27 cellular contexts compared by ENCODE assay signal in the genomic region with DNA sequence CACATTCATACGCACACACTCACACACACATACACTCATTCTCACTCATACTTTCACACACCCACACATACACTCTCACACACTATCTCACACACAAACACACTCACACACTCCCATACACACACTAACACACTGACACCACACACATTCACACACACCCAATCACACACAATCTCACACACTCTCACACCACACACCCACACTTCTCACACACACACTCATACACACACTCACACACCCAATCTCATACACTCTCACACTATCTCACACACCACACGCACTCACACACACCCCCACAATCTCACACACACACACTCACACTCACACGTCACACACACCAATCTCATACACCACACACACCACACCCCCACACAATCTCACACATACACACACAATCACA.
DNase-seq lines count a peak whose midpoint lies in the region; ATAC-seq, FAIRE-seq and TF ChIP-seq lines count a peak whose summit lies in the region.
"Had no signal": no experiment of that assay in that cellular context is flagged by ENCODE, and none has a peak within 500 bp of the region (broad histone marks: within the 10 kb centered on the region; RNA-seq: fewer than 3 reads in every experiment).

No MANE protein-coding gene starts in this region.

- no peak for TF ChIP-seq POLR2A in IMR-90 (IDR thresholded peaks at IDR 0.05; ENCODE audit: low read depth, low read length)

- H2BK12ac ChIP-seq in H9 (ENCODE audit: insufficient read length, low read depth, low read length) = no peak overlapping the region
- H2BK12ac ChIP-seq in neuronal stem cell (ENCODE audit: low read length) = no peak overlapping the region

- H3K36me3 Mint-ChIP-seq in H9 (ENCODE audit: insufficient read depth in 1 of 3, low read depth in 3 of 3) = no peaks in the 10 kb centered on the region; a peak in 1 of 7 replicates
- H3K36me3 Mint-ChIP-seq: CD14-positive monocyte; CD8-positive, alpha-beta memory T cell had no signal

- no peak overlapping the region for H3K27ac Mint-ChIP-seq in H9
- H3K27ac Mint-ChIP-seq: CD14-positive monocyte; CD4-positive, alpha-beta T cell; CD8-positive, alpha-beta memory T cell; HFFc6 had no signal

- intact Hi-C loops in IMR-90 (cut with micrococcal nuclease) = loop anchor here (5.0 kb wide), 1 partner anchor 1580 kb away; no protein-coding TSS in a partner anchor
- intact Hi-C loops in psoas muscle (cut with DNase I) = no loop called here

- H4K5ac ChIP-seq in H9 (ENCODE audit: insufficient read length, low read depth, low read length) = no peak overlapping the region
- no peak overlapping the region for H4K5ac ChIP-seq in IMR-90 (ENCODE audit: low read depth, low read length)

- CTCF ChIA-PET in IMR-90 (lab: Yijun Ruan, JAX) = no interaction called here

- H3K79me1 ChIP-seq in H9 (ENCODE audit: insufficient read depth, low read depth, low read length, poor library complexity, severe bottlenecking) (no peaks in the 10 kb centered on the region), IMR-90 (ENCODE audit: low read depth in 1 of 2, low read length in 2 of 2) (no peaks in the 10 kb centered on the region), neuronal stem cell (ENCODE audit: low read depth, low read length) (no peaks in the 10 kb centered on the region)

- peak overlapping the region; percentile 5 for H4K8ac ChIP-seq in H9 (replicated peaks; ENCODE audit: insufficient read length, low read depth, low read length)
- H4K8ac ChIP-seq in IMR-90 (ENCODE audit: low read depth in 2 of 2, low read length in 2 of 2) = no peak overlapping the region
- no peak overlapping the region for H4K8ac ChIP-seq in neuronal stem cell (ENCODE audit: low read depth, low read length)

- H3K56ac ChIP-seq in H9 (ENCODE audit: insufficient read length, low read depth, low read length) (no peak overlapping the region), IMR-90 (ENCODE audit: extremely low read depth, insufficient read depth, low read length) (no peak overlapping the region)

- H3K4me1 ChIP-seq in H9 (ENCODE audit: insufficient read depth, low read length) (no peaks in the 10 kb centered on the region), IMR-90 (ENCODE audit: control insufficient read depth, insufficient read depth, low read length) (no peaks in the 10 kb centered on the region), neuronal stem cell (ENCODE audit: control insufficient read depth in 2 of 2, insufficient read depth in 1 of 2, low read depth in 1 of 2, low read length in 2 of 2) (peaks cover 0 to 2% of the 10 kb centered on the region in 2 donors), psoas muscle (no peaks in the 10 kb centered on the region)
- H3K4me1 ChIP-seq: BE2C had no signal

- no peaks in the 10 kb centered on the region for H3K23me2 ChIP-seq in H9 (ENCODE audit: insufficient read length, low read depth, low read length, poor library complexity, severe bottlenecking)

- H3K27ac ChIP-seq in H9 (ENCODE audit: insufficient read length, low read depth, low read length) (no peak overlapping the region), IMR-90 (ENCODE audit: insufficient read depth, low read length) (no peak overlapping the region), neuronal stem cell (replicated peaks; ENCODE audit: low read length) (no peak overlapping the region), psoas muscle (no peak overlapping the region)
- H3K27ac ChIP-seq: A549; BLaER1 treated with 17β-estradiol and CSF1 and Interleukin-3, amounts not matched to agents 10 nM and 100 nM had no signal

- peaks cover 0 to 5% of the 10 kb centered on the region in 2 experiments; a peak in 1 of 4 replicates for H3K4me1 Mint-ChIP-seq in H9
- H3K4me1 Mint-ChIP-seq: CD14-positive monocyte; CD8-positive, alpha-beta memory T cell had no signal

- no peak overlapping the region for H3K18ac ChIP-seq in H9 (ENCODE audit: insufficient read length, low read depth, low read length)
- no peak overlapping the region for H3K18ac ChIP-seq in IMR-90 (ENCODE audit: low read depth, low read length)
- no peak overlapping the region for H3K18ac ChIP-seq in neuronal stem cell (ENCODE audit: low read length)

- H4K91ac ChIP-seq in H9 (ENCODE audit: insufficient read length, low read depth, low read length) (no peak overlapping the region), IMR-90 (ENCODE audit: insufficient read depth, low read depth, low read length) (no peak overlapping the region), neuronal stem cell (ENCODE audit: low read depth, low read length, poor library complexity) (no peak overlapping the region)

- H4K20me1 ChIP-seq in H9 (ENCODE audit: control insufficient read depth, insufficient read depth, insufficient read length) (no peaks in the 10 kb centered on the region), IMR-90 (ENCODE audit: insufficient read depth, low read length) (no peaks in the 10 kb centered on the region)

- no peaks in the 10 kb centered on the region for H3K27me3 ChIP-seq in H9 (ENCODE audit: insufficient read depth, low read length)
- no peaks in the 10 kb centered on the region; the same call in 1 of the 2 replicates for H3K27me3 ChIP-seq in IMR-90 (ENCODE audit: control insufficient read depth, insufficient read depth, low read length)
- no peaks in the 10 kb centered on the region for H3K27me3 ChIP-seq in bronchial epithelial cell (ENCODE audit: control insufficient read depth, insufficient read depth, low read length)
- H3K27me3 ChIP-seq in neuronal stem cell (ENCODE audit: control insufficient read depth in 3 of 3, insufficient read depth in 3 of 3, low read depth in 1 of 3, low read length in 3 of 3) = no peaks in the 10 kb centered on the region
- H3K27me3 ChIP-seq in psoas muscle (ENCODE audit: insufficient read depth in 3 of 3, low read length in 2 of 3) = no peaks in the 10 kb centered on the region
- H3K27me3 ChIP-seq: BLaER1 treated with 17β-estradiol and CSF1 and Interleukin-3, amounts not matched to agents 10 nM and 100 nM had no signal

- in situ Hi-C loops in IMR-90 (cut with MboI; ENCODE audit: low sequenced_read_pairs) = no loop called here

- H3K27me3 Mint-ChIP-seq in H9 (ENCODE audit: low read depth) = no peaks in the 10 kb centered on the region; the same call in none of the 2 replicates
- H3K27me3 Mint-ChIP-seq: CD4-positive, alpha-beta T cell; CD8-positive, alpha-beta memory T cell had no signal

- H3K14ac ChIP-seq in H9 (ENCODE audit: insufficient read depth, low read length) (no peak overlapping the region), IMR-90 (replicated peaks; ENCODE audit: low read depth, low read length) (no peak overlapping the region), neuronal stem cell (ENCODE audit: low read length) (no peak overlapping the region)

- no peaks in the 10 kb centered on the region for H3K9me1 ChIP-seq in IMR-90 (ENCODE audit: insufficient read depth, low read length)

- no peak overlapping the region for H2BK20ac ChIP-seq in H9 (ENCODE audit: low read depth, low read length, poor library complexity, severe bottlenecking)
- no peak overlapping the region for H2BK20ac ChIP-seq in IMR-90 (ENCODE audit: low read depth, low read length)

- DNase-seq in H9 = no peak
- DNase-seq in IMR-90 = no peak
- no peak for DNase-seq in bronchial epithelial cell (ENCODE audit: low read depth)
- no peak for DNase-seq in neuronal stem cell (ENCODE audit: low spot score)
- DNase-seq in NCI-H524 (lab: John Stamatoyannopoulos, UW) = no peak
- no peak for DNase-seq in DMS114 treated with DMSO at 0.1 percent for 48 hours (lab: John Stamatoyannopoulos, UW; ENCODE audit: unreplicated experiment)
- DNase-seq in retina = no peak
- no peak for DNase-seq in psoas muscle
- DNase-seq: 8988T; ACHN; AML-193; BE2C; Calu3; CD4-positive, alpha-beta T cell; CD8-positive, alpha-beta memory T cell; COR-L47; DMS153; DND-41; GOT3; H7; HFFc6 had no signal

- TF ChIP-seq CTCF in H9 (conservative IDR thresholded peaks at IDR 0.05) (no peak), IMR-90 (conservative IDR thresholded peaks at IDR 0.05; ENCODE audit: low read depth, low read length) (no peak), bronchial epithelial cell (IDR thresholded peaks at IDR 0.05; ENCODE audit: insufficient read depth, low read length, severe bottlenecking) (no peak), psoas muscle (IDR thresholded peaks at IDR 0.05) (no peak)

- H2AK5ac ChIP-seq in H9 (ENCODE audit: insufficient read length, low read length) = no peak overlapping the region
- no peak overlapping the region for H2AK5ac ChIP-seq in IMR-90 (ENCODE audit: low read depth, low read length)
- H2AK5ac ChIP-seq in neuronal stem cell (ENCODE audit: low read depth, low read length) = no peak overlapping the region

- POLR2A ChIA-PET in IMR-90 (lab: Charles Lee; ENCODE audit: unreplicated experiment) = no interaction called here

- dilution Hi-C loops in IMR-90 (cut with HindIII; ENCODE audit: low sequenced_read_pairs, unreplicated experiment) = no loop called here

- H3K4me3 ChIP-seq in IMR-90 (ENCODE audit: insufficient read depth, low read depth, low read length) = no peak overlapping the region
- no peak overlapping the region for H3K4me3 ChIP-seq in bronchial epithelial cell (ENCODE audit: low read depth, low read length)
- H3K4me3 ChIP-seq in neuronal stem cell (ENCODE audit: low read length in 2 of 2) = peak overlapping the region in 1 of 2 donors; percentile 68
- no peak overlapping the region for H3K4me3 ChIP-seq in psoas muscle
- H3K4me3 ChIP-seq: A549; BLaER1 treated with 17β-estradiol and CSF1 and Interleukin-3, amounts not matched to agents 10 nM and 100 nM had no signal

- no peak overlapping the region for H3K4me3 Mint-ChIP-seq in H9
- H3K4me3 Mint-ChIP-seq: CD14-positive monocyte; CD4-positive, alpha-beta T cell; CD8-positive, alpha-beta memory T cell; HFFc6 had no signal

- H3K4me2 ChIP-seq in H9 (ENCODE audit: insufficient read depth, insufficient read length, low read length) = no peak overlapping the region
- H3K4me2 ChIP-seq in IMR-90 (ENCODE audit: low read depth, low read length) = no peak overlapping the region
- no peak overlapping the region for H3K4me2 ChIP-seq in neuronal stem cell (ENCODE audit: insufficient read depth, low read length, poor library complexity, severe bottlenecking)
- H3K4me2 ChIP-seq: A549; BLaER1 treated with 17β-estradiol and CSF1 and Interleukin-3, amounts not matched to agents 10 nM and 100 nM had no signal

- H2AFZ ChIP-seq in H9 (ENCODE audit: low read length) (no peak overlapping the region), IMR-90 (replicated peaks; ENCODE audit: low read length, poor library complexity) (no peak overlapping the region), neuronal stem cell (ENCODE audit: low read length) (no peak overlapping the region)

- no peaks in the 10 kb centered on the region for H3K9me3 ChIP-seq in H9 (ENCODE audit: control insufficient read depth, low read depth, low read length)
- no peaks in the 10 kb centered on the region; the same call in 1 of the 2 replicates for H3K9me3 ChIP-seq in IMR-90 (ENCODE audit: control insufficient read depth, insufficient read depth, low read length)
- peaks cover 0 to 2% of the 10 kb centered on the region in 2 donors for H3K9me3 ChIP-seq in neuronal stem cell (replicated peaks in 1 of 2; ENCODE audit: control insufficient read depth in 2 of 2, insufficient read depth in 1 of 2, low read depth in 1 of 2, low read length in 2 of 2)
- no peaks in the 10 kb centered on the region for H3K9me3 ChIP-seq in psoas muscle
- H3K9me3 ChIP-seq: A549; BE2C; BLaER1 treated with 17β-estradiol and CSF1 and Interleukin-3, amounts not matched to agents 10 nM and 100 nM had no signal

- H3K9ac ChIP-seq in H9 (ENCODE audit: extremely low read depth, insufficient read length, low read length) (no peak overlapping the region), IMR-90 (ENCODE audit: low read depth, low read length) (no peak overlapping the region), neuronal stem cell (ENCODE audit: low read depth, low read length, poor library complexity) (peak overlapping the region; percentile 74)
- H3K9ac ChIP-seq: BLaER1 treated with 17β-estradiol and CSF1 and Interleukin-3, amounts not matched to agents 10 nM and 100 nM had no signal

- 84% methylated on average over 3 of the region's 3 CpGs for WGBS in H9 (ENCODE audit: extremely low coverage, insufficient read length, low lambda C conversion rate)
- 78 to 90% methylated on average over 2 to 3 of the region's 3 CpGs for WGBS in IMR-90 (ENCODE audit: extremely low coverage in 2 of 2, insufficient read length in 1 of 2), 2 experiments
- 88 to 100% methylated on average over 2 of the region's 3 CpGs for WGBS in neuronal stem cell (ENCODE audit: extremely low coverage in 2 of 2, insufficient read length in 2 of 2, insufficient replicate concordance in 1 of 2), 2 donors
- 54 to 81% (median 63%) methylated on average over 3 of the region's 3 CpGs for WGBS in psoas muscle, 3 donors

- no peaks in the 10 kb centered on the region for H3K79me2 ChIP-seq in H9 (ENCODE audit: insufficient read depth, low read length)

- H3K36me3 ChIP-seq in IMR-90 (ENCODE audit: control insufficient read depth, insufficient read depth, low read length) = no peaks in the 10 kb centered on the region
- no peaks in the 10 kb centered on the region for H3K36me3 ChIP-seq in bronchial epithelial cell (ENCODE audit: control insufficient read depth, insufficient read depth, low read length)
- peaks cover 0 to 2% of the 10 kb centered on the region in 2 donors for H3K36me3 ChIP-seq in neuronal stem cell (replicated peaks in 1 of 2; ENCODE audit: control insufficient read depth in 2 of 2, insufficient read depth in 2 of 2, low read length in 2 of 2)
- no peaks in the 10 kb centered on the region for H3K36me3 ChIP-seq in psoas muscle (ENCODE audit: insufficient read depth in 1 of 2, low read depth in 1 of 2)
- H3K36me3 ChIP-seq: BE2C; BLaER1 treated with 17β-estradiol and CSF1 and Interleukin-3, amounts not matched to agents 10 nM and 100 nM had no signal

- FAIRE-seq in bronchial epithelial cell (lab: Jason Lieb, UNC) = peak; percentile 83
- FAIRE-seq: A549, G401.6, GM19239 had no signal

- H3K23ac ChIP-seq in H9 (ENCODE audit: insufficient read length, low read depth, low read length) (no peak overlapping the region), IMR-90 (ENCODE audit: low read depth, low read length) (no peak overlapping the region), neuronal stem cell (ENCODE audit: low read depth, low read length, poor library complexity) (no peak overlapping the region)

- H3K4ac ChIP-seq in H9 (ENCODE audit: low read depth, low read length) = no peak overlapping the region
- H3K4ac ChIP-seq in IMR-90 (ENCODE audit: low read depth, low read length) = no peak overlapping the region
- H3K4ac ChIP-seq in neuronal stem cell (ENCODE audit: low read length) = no peak overlapping the region

- no peak for TF ChIP-seq RAD21 in IMR-90 (IDR thresholded peaks at IDR 0.05; ENCODE audit: low read length)

- no peak for ATAC-seq in IMR-90 (ENCODE audit: low read depth)
- no peak for ATAC-seq in psoas muscle
- ATAC-seq: HCT116 had no signal

- H3T11ph ChIP-seq in H9 (ENCODE audit: low read length) = no peak overlapping the region

- H2BK5ac ChIP-seq in H9 (ENCODE audit: insufficient read length, low read length) = no peak overlapping the region
- peak overlapping the region; percentile 80 for H2BK5ac ChIP-seq in IMR-90 (ENCODE audit: low read depth, low read length, poor library complexity, severe bottlenecking)
- H2BK5ac ChIP-seq in neuronal stem cell (ENCODE audit: low read length) = no peak overlapping the region

- no peak overlapping the region for H2AK9ac ChIP-seq in IMR-90 (replicated peaks; ENCODE audit: low read depth, low read length, poor library complexity)

- H2BK120ac ChIP-seq in H9 (ENCODE audit: low read depth, low read length, poor library complexity, severe bottlenecking) = no peak overlapping the region
- no peak overlapping the region for H2BK120ac ChIP-seq in IMR-90 (ENCODE audit: low read depth, low read length)
- no peak overlapping the region for H2BK120ac ChIP-seq in neuronal stem cell (ENCODE audit: low read depth, low read length)

- H3K9me3 Mint-ChIP-seq in H9 = no peaks in the 10 kb centered on the region
- H3K9me3 Mint-ChIP-seq: CD4-positive, alpha-beta T cell; CD8-positive, alpha-beta memory T cell; HFFc6 had no signal

- H2BK15ac ChIP-seq in H9 (ENCODE audit: low read depth, low read length) (no peak overlapping the region), IMR-90 (ENCODE audit: low read depth, low read length) (no peak overlapping the region), neuronal stem cell (ENCODE audit: low read length) (no peak overlapping the region)

- BruUV-seq in IMR-90 (replicated peaks; lab: Mats Ljungman, UMichigan) = no TSS peak
